Comparison of ENCODE assay signal across 20 cellular contexts in the genomic region with DNA sequence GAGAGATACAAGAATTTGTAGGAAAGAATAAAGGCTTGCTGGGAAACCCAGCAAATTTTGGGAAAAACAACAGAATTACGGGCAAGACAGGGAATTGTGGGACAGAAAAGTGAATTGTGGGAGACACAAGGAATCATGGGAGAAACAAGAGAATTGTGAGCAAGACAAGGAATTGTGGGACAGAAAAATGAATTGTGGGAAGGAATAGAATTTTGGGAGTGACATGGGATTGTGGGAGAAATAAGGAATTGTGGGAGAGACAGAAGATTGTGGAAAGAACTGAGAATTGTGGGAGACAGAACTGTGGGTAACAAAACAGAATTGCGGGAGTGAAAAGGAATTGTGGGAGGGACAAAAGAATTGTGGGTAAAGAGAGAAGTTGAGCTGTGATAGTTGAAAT. TPM values are rescaled to one million over a fixed set of nuclear protein-coding genes. Genes with fewer than 3 reads are reported as not detected.
DNase-seq lines count a peak whose midpoint lies in the region; ATAC-seq and TF ChIP-seq lines count a peak whose summit lies in the region.
"Had no signal": no experiment of that assay in that cellular context is flagged by ENCODE, and none has a peak within 500 bp of the region (broad histone marks: within the 10 kb centered on the region; RNA-seq: fewer than 3 reads in every experiment).

No MANE protein-coding gene starts in this region.

- ATAC-seq in DND-41 (ENCODE audit: insufficient read depth, low read depth) (no peak), T-helper 17 cell (no peak), GM18907 (IDR thresholded peaks at IDR 0.05; ENCODE audit: unreplicated experiment) (no peak), body of pancreas (no peak)
- ATAC-seq: activated CD4-positive, CD25-positive, alpha-beta regulatory T cell treated with anti-CD3 and anti-CD28 coated beads, Interleukin-2, amount 50 U/mL, for 24 hours; activated naive CD4-positive, alpha-beta T cell treated with anti-CD3 and anti-CD28 coated beads, Interleukin-2, amount 50 U/mL, for 72 hours; activated T-cell treated with anti-CD3 and anti-CD28 coated beads, Interleukin-2, amount 50 U/mL, for 4 hours; stimulated activated naive CD8-positive, alpha-beta T cell treated with anti-CD3 and anti-CD28 coated beads, Interleukin-15, Interleukin-2, amounts not matched to agents 100 U/mL and 50 U/mL, for 24 hours had no signal

- H3K36me3 Mint-ChIP-seq in T-helper 17 cell (ENCODE audit: low read depth) = no peaks in the 10 kb centered on the region

- no peak for TF ChIP-seq RAD21 in neural cell (conservative IDR thresholded peaks at IDR 0.05)

- H3K27me3 ChIP-seq in DND-41 (ENCODE audit: insufficient read depth, low read length, poor library complexity) = no peaks in the 10 kb centered on the region
- no peaks in the 10 kb centered on the region for H3K27me3 ChIP-seq in KMS-11 (ENCODE audit: insufficient read depth, low read depth)
- no peaks in the 10 kb centered on the region for H3K27me3 ChIP-seq in SJSA1 (replicated peaks)
- H3K27me3 ChIP-seq in neural cell (ENCODE audit: insufficient read depth, low read depth, low read length) = no peaks in the 10 kb centered on the region
- no peaks in the 10 kb centered on the region for H3K27me3 ChIP-seq in body of pancreas
- H3K27me3 ChIP-seq: colonic mucosa, transverse colon had no signal

- intact Hi-C loops in body of pancreas (cut with DNase I) = no loop called here

- H3K27ac ChIP-seq in DND-41 (ENCODE audit: low read length) (peak overlapping the region; percentile 72; the same call in 1 of the 2 replicates), KMS-11 (no peak overlapping the region), SJSA1 (no peak overlapping the region), neural cell (ENCODE audit: low read length) (no peak overlapping the region), body of pancreas (no peak overlapping the region)
- H3K27ac ChIP-seq: colonic mucosa had no signal

- H3K4me3 ChIP-seq in DND-41 (ENCODE audit: low read depth in 1 of 2, low read length in 2 of 2) (peak overlapping the region; percentile 63 to 86; a peak in 3 of 4 replicates), KMS-11 (IDR thresholded peaks at IDR 0.05; ENCODE audit: insufficient read depth, low read depth, low read length) (no peak overlapping the region), SJSA1 (peak overlapping the region; percentile 82), neural cell (ENCODE audit: low read length) (peak overlapping the region; percentile 81), body of pancreas (no peak overlapping the region)

- H3K9me3 ChIP-seq in DND-41 (ENCODE audit: insufficient read depth, low read length, severe bottlenecking) (no peaks in the 10 kb centered on the region), SJSA1 (replicated peaks) (no peaks in the 10 kb centered on the region), neural cell (ENCODE audit: low read length) (no peaks in the 10 kb centered on the region), T-helper 17 cell (ENCODE audit: control insufficient read depth, low read length, poor library complexity, severe bottlenecking) (no peaks in the 10 kb centered on the region), body of pancreas (no peaks in the 10 kb centered on the region)
- H3K9me3 ChIP-seq: colonic mucosa, transverse colon had no signal

- H3K4me2 ChIP-seq in DND-41 (ENCODE audit: insufficient read depth, low read length) (peak overlapping the region; percentile 74), KMS-11 (peak overlapping the region; percentile 53), neural cell (ENCODE audit: low read length) (no peak overlapping the region)

- 88 to 89% methylated on average over 2 of the region's 2 CpGs for WGBS in body of pancreas, 2 donors

- H3K4me3 Mint-ChIP-seq in T-helper 17 cell = no peak overlapping the region
- H3K4me3 Mint-ChIP-seq: activated T-cell treated with anti-CD3 and anti-CD28 coated beads, Interleukin-2, amount 50 U/mL, for 4 hours had no signal

- H3K27ac Mint-ChIP-seq in T-helper 17 cell = no peak overlapping the region

- DNase-seq in DND-41 (no peak), SJSA1 (ENCODE audit: low read depth in 1 of 2, low spot score in 2 of 2) (no peak), T-helper 17 cell (no peak), body of pancreas (no peak), DMS153 treated with DMSO at 0.1 percent for 48 hours (lab: John Stamatoyannopoulos, UW; ENCODE audit: unreplicated experiment) (no peak)
- DNase-seq: activated T-cell treated with anti-CD3 and anti-CD28 coated beads, Interleukin-2, amount 50 U/mL, for 4 hours; AML-193; Calu3; colonic mucosa; GF-D8; NCI-H1417 treated with DMSO at 0.1 percent for 48 hours; NCI-H526; occipital lobe; stimulated activated naive CD8-positive, alpha-beta T cell treated with anti-CD3 and anti-CD28 coated beads, Interleukin-15, Interleukin-2, amounts not matched to agents 100 U/mL and 50 U/mL, for 24 hours; transverse colon had no signal

- H3F3A ChIP-seq in neural cell (ENCODE audit: insufficient read depth, low read length, poor library complexity, severe bottlenecking) = no peaks in the 10 kb centered on the region

- TF ChIP-seq POLR2A in body of pancreas (IDR thresholded peaks at IDR 0.05) = no peak

- H3K27me3 Mint-ChIP-seq in T-helper 17 cell = no peaks in the 10 kb centered on the region

- H4K20me1 ChIP-seq in DND-41 (ENCODE audit: insufficient read depth, low read length) (no peaks in the 10 kb centered on the region), KMS-11 (ENCODE audit: insufficient read depth) (no peaks in the 10 kb centered on the region), neural cell (ENCODE audit: insufficient read depth) (no peaks in the 10 kb centered on the region)

- TF ChIP-seq CTCF in DND-41 (IDR thresholded peaks at IDR 0.05; ENCODE audit: borderline replicate concordance, extremely low read depth, low read length, poor library complexity, severe bottlenecking) = no peak
- no peak for TF ChIP-seq CTCF in KMS-11 (conservative IDR thresholded peaks at IDR 0.05; ENCODE audit: low read depth, low read length)
- TF ChIP-seq CTCF in neural cell (IDR thresholded peaks at IDR 0.05; ENCODE audit: poor library complexity, severe bottlenecking) = no peak
- no peak for TF ChIP-seq CTCF in body of pancreas (IDR thresholded peaks at IDR 0.05)

- H3K4me1 ChIP-seq in DND-41 (ENCODE audit: insufficient read depth, low read length) = peaks cover 43% of the 10 kb centered on the region
- peaks cover 31% of the 10 kb centered on the region for H3K4me1 ChIP-seq in KMS-11 (ENCODE audit: low read depth, poor library complexity, severe bottlenecking)
- H3K4me1 ChIP-seq in SJSA1 (replicated peaks) = no peaks in the 10 kb centered on the region
- H3K4me1 ChIP-seq in body of pancreas = peaks cover 11% of the 10 kb centered on the region
- H3K4me1 ChIP-seq: colonic mucosa had no signal

- no peaks in the 10 kb centered on the region for H3K9me2 ChIP-seq in neural cell (ENCODE audit: insufficient read depth, low read length)

- H2AFZ ChIP-seq in DND-41 (ENCODE audit: low read depth, low read length) (peak overlapping the region; percentile 73), KMS-11 (ENCODE audit: low read depth) (no peak overlapping the region; the same call in 1 of the 2 replicates), neural cell (ENCODE audit: low read depth, low read length) (no peak overlapping the region)

- peaks cover 8% of the 10 kb centered on the region for H3K4me1 Mint-ChIP-seq in T-helper 17 cell

- peak overlapping the region; percentile 91 for H3K9ac ChIP-seq in DND-41 (ENCODE audit: low read depth, low read length)
- H3K9ac ChIP-seq in KMS-11 = peak overlapping the region; percentile 98; the same call in 1 of the 2 replicates
- no peak overlapping the region for H3K9ac ChIP-seq in neural cell (ENCODE audit: low read length)

- H3K79me2 ChIP-seq in DND-41 (ENCODE audit: insufficient read depth, low read length) = peaks cover 31% of the 10 kb centered on the region
- H3K79me2 ChIP-seq in KMS-11 (ENCODE audit: insufficient read depth, low read depth) = peaks cover 32% of the 10 kb centered on the region
- peaks cover 6% of the 10 kb centered on the region for H3K79me2 ChIP-seq in neural cell (replicated peaks; ENCODE audit: insufficient read depth, low read length)

- H3K36me3 ChIP-seq in DND-41 (ENCODE audit: insufficient read depth, low read length) = peaks cover 19% of the 10 kb centered on the region
- no peaks in the 10 kb centered on the region for H3K36me3 ChIP-seq in KMS-11 (ENCODE audit: insufficient read depth)
- peaks cover 18% of the 10 kb centered on the region for H3K36me3 ChIP-seq in SJSA1
- H3K36me3 ChIP-seq in neural cell (ENCODE audit: insufficient read depth, low read length) = no peaks in the 10 kb centered on the region
- H3K36me3 ChIP-seq in body of pancreas (replicated peaks in 1 of 2; ENCODE audit: insufficient read depth in 1 of 2, low read depth in 2 of 2) = no peaks in the 10 kb centered on the region
- H3K36me3 ChIP-seq: colonic mucosa had no signal

- TF ChIP-seq EP300 in neural cell (conservative IDR thresholded peaks at IDR 0.05; ENCODE audit: poor library complexity, severe bottlenecking) = no peak

TF ChIP-seq in neural cell, 6 proteins besides CTCF, POLR2A, EP300 and RAD21 (continues in another document):
- no peak for TF ChIP-seq POLR2AphosphoS5 (IDR thresholded peaks at IDR 0.05)
- no peak for TF ChIP-seq MXI1 (conservative IDR thresholded peaks at IDR 0.05; ENCODE audit: poor library complexity, severe bottlenecking)
- no peak for TF ChIP-seq SMC3 (conservative IDR thresholded peaks at IDR 0.05; ENCODE audit: poor library complexity)
- no peak for TF ChIP-seq TAF1 (IDR thresholded peaks at IDR 0.05; ENCODE audit: low read depth)
- no peak for TF ChIP-seq EZH2 (IDR thresholded peaks at IDR 0.05; ENCODE audit: borderline replicate concordance, insufficient read depth, low read length, poor library complexity, severe bottlenecking)

RNA-seq across cellular contexts. Expression of a gene that starts 1.2 kb away (rescaled TPM):
- total RNA-seq in SJSA1 (2014; rRNA removed; shearing (Covaris generic)) = 22.6 and 42.7 TPM in 2 replicates
- 17.6 and 26.6 TPM in 2 replicates for polyA plus RNA-seq in neural cell
- polyA minus RNA-seq in neural cell = 18.7 and 19.9 TPM in 2 replicates
- total RNA-seq in T-helper 17 cell (1 to 10 TPM; 7.1 to 7.6 TPM), body of pancreas (1 to 10 TPM; 4.4 to 7.3 TPM)

Comparison
In these comparisons a context has a peak if more than half of its experiments do, and no peak if none do; other contexts are left out.
1. H3K4me3 ChIP-seq: peak in DND-41 (2 of 2), SJSA1 (single experiment) and neural cell (single experiment); none in KMS-11 (single experiment) and body of pancreas (0 of 2).